13 cellular contexts compared by ENCODE assay signal in the genomic region with DNA sequence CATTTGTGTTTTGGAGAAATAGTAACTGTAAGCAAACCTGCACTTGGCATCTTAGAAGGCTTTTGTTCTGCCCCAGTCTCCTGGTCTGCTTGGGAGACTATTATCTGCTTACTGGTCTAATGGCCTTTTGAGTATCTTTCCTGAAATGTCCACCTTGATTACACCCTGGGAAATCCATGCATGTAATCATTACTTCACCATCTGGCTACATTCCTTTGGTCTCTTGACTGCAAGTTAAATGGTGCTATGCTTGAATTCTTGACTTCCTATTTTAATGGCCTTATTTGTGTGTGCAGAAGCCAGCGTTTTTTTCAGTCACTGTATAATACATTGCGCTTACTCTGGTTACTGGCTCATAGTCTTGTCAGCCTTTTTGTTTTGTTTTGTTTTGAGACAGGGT. TPM values are rescaled to one million over a fixed set of nuclear protein-coding genes. Genes with fewer than 3 reads are reported as not detected.
DNase-seq lines count a peak whose midpoint lies in the region; ATAC-seq and TF ChIP-seq lines count a peak whose summit lies in the region.
"Had no signal": no experiment of that assay in that cellular context is flagged by ENCODE, and none has a peak within 500 bp of the region (broad histone marks: within the 10 kb centered on the region; RNA-seq: fewer than 3 reads in every experiment).

No MANE protein-coding gene starts in this region.

- peaks cover 77% of the 10 kb centered on the region for H3K36me3 Mint-ChIP-seq in activated CD4-positive, alpha-beta memory T cell treated with anti-CD3 and anti-CD28 coated beads for 36 hours
- H3K36me3 Mint-ChIP-seq in activated CD4-positive, alpha-beta memory T cell treated with anti-CD3 and anti-CD28 coated beads, Interleukin-2, amount 10 ng/mL, durations not matched to agents 7 days and 5 days (ENCODE audit: low read depth), result peaks cover 91% of the 10 kb centered on the region
- H3K36me3 Mint-ChIP-seq in glutamatergic neuron (ENCODE audit: unreplicated experiment), result peaks cover under 1% of the 10 kb centered on the region

- peak; percentile 3; the same call in 2 of the 3 replicates for ATAC-seq in RWPE2 (ENCODE audit: low read depth)
- peak in 1 of 2 donors; percentile 11 for ATAC-seq in gastrocnemius medialis
- no peak for ATAC-seq in activated CD4-positive, CD25-positive, alpha-beta regulatory T cell treated with anti-CD3 and anti-CD28 coated beads, Interleukin-2, amount 50 U/mL, for 24 hours

- H3K27ac Mint-ChIP-seq in activated CD4-positive, alpha-beta memory T cell treated with anti-CD3 and anti-CD28 coated beads for 36 hours, result peak overlapping the region; percentile 39
- H3K27ac Mint-ChIP-seq in activated CD4-positive, alpha-beta memory T cell treated with anti-CD3 and anti-CD28 coated beads, Interleukin-2, amount 10 ng/mL, durations not matched to agents 7 days and 5 days, result no peak overlapping the region
- H3K27ac Mint-ChIP-seq in glutamatergic neuron (ENCODE audit: unreplicated experiment), result peak overlapping the region; percentile 78

- H3K27ac ChIP-seq in RWPE2 (ENCODE audit: poor library complexity, severe bottlenecking), result peak overlapping the region; percentile 32
- H3K27ac ChIP-seq in gastrocnemius medialis, result peak overlapping the region; percentile 68 to 91 (median 80)
- H3K27ac ChIP-seq: SJSA1 had no signal

- H3K9me3 ChIP-seq in RWPE2 (ENCODE audit: severe bottlenecking), result no peaks in the 10 kb centered on the region
- no peaks in the 10 kb centered on the region for H3K9me3 ChIP-seq in gastrocnemius medialis
- H3K9me3 ChIP-seq: esophagus squamous epithelium, SJSA1 had no signal

- TF ChIP-seq CTCF in RWPE2 (IDR thresholded peaks at IDR 0.05; ENCODE audit: poor library complexity, severe bottlenecking) (no peak), glutamatergic neuron (IDR thresholded peaks at IDR 0.05; ENCODE audit: partially characterized antibody, unreplicated experiment) (no peak), gastrocnemius medialis (IDR thresholded peaks at IDR 0.05 in 4 of 5, conservative IDR thresholded peaks at IDR 0.05 in 1 of 5) (no peak)

- peaks cover 73% of the 10 kb centered on the region for H3K4me1 Mint-ChIP-seq in activated CD4-positive, alpha-beta memory T cell treated with anti-CD3 and anti-CD28 coated beads for 36 hours (ENCODE audit: low read depth)
- peaks cover 42% of the 10 kb centered on the region for H3K4me1 Mint-ChIP-seq in activated CD4-positive, alpha-beta memory T cell treated with anti-CD3 and anti-CD28 coated beads, Interleukin-2, amount 10 ng/mL, durations not matched to agents 7 days and 5 days
- peaks cover 9% of the 10 kb centered on the region for H3K4me1 Mint-ChIP-seq in glutamatergic neuron (ENCODE audit: low read depth, unreplicated experiment)

- H3K4me1 ChIP-seq in RWPE2 (ENCODE audit: insufficient read depth, poor library complexity, severe bottlenecking), result peaks cover 22% of the 10 kb centered on the region
- H3K4me1 ChIP-seq in gastrocnemius medialis, result peaks cover 47 to 58% of the 10 kb centered on the region in 2 donors

- POLR2A ChIA-PET in activated CD4-positive, alpha-beta memory T cell treated with anti-CD3 and anti-CD28 coated beads for 36 hours (lab: Charles Lee), result no interaction called here
- POLR2A ChIA-PET in activated CD4-positive, alpha-beta memory T cell treated with anti-CD3 and anti-CD28 coated beads, Interleukin-2, amount 10 ng/mL, durations not matched to agents 7 days and 5 days (lab: Charles Lee), result interaction anchor here (1.0 to 2.2 kb wide), 3 partner anchors 8 to 23 kb away, joined by 3 to 8 read pairs (median 3); no protein-coding TSS in a partner anchor

- no peaks in the 10 kb centered on the region for H3K27me3 Mint-ChIP-seq in activated CD4-positive, alpha-beta memory T cell treated with anti-CD3 and anti-CD28 coated beads for 36 hours
- no peaks in the 10 kb centered on the region for H3K27me3 Mint-ChIP-seq in activated CD4-positive, alpha-beta memory T cell treated with anti-CD3 and anti-CD28 coated beads, Interleukin-2, amount 10 ng/mL, durations not matched to agents 7 days and 5 days
- H3K27me3 Mint-ChIP-seq in glutamatergic neuron (ENCODE audit: unreplicated experiment), result peaks cover 3% of the 10 kb centered on the region

- peaks cover 100% of the 10 kb centered on the region for H3K36me3 ChIP-seq in RWPE2 (ENCODE audit: low read depth)
- peaks cover 0 to 66% of the 10 kb centered on the region in 2 donors for H3K36me3 ChIP-seq in gastrocnemius medialis

- H3K27me3 ChIP-seq in RWPE2 (ENCODE audit: insufficient read depth, poor library complexity, severe bottlenecking) (no peaks in the 10 kb centered on the region), gastrocnemius medialis (no peaks in the 10 kb centered on the region)
- H3K27me3 ChIP-seq: esophagus squamous epithelium, SJSA1 had no signal

- no peak for TF ChIP-seq POLR2A in gastrocnemius medialis (IDR thresholded peaks at IDR 0.05)

- CTCF ChIA-PET in activated CD4-positive, alpha-beta memory T cell treated with anti-CD3 and anti-CD28 coated beads for 36 hours (lab: Charles Lee), result interaction anchor here (3.2 kb wide), 1 partner anchor 133 kb away, joined by 17 read pairs; no protein-coding TSS in a partner anchor
- CTCF ChIA-PET in activated CD4-positive, alpha-beta memory T cell treated with anti-CD3 and anti-CD28 coated beads, Interleukin-2, amount 10 ng/mL, durations not matched to agents 7 days and 5 days (lab: Charles Lee), result interaction anchor here (0.5 to 2.7 kb wide), 2 partner anchors 12 to 131 kb away, joined by 3 to 12 read pairs; no protein-coding TSS in a partner anchor

- DNase-seq in activated CD4-positive, alpha-beta memory T cell treated with anti-CD3 and anti-CD28 coated beads for 36 hours, result no peak
- no peak for DNase-seq in activated CD4-positive, alpha-beta memory T cell treated with anti-CD3 and anti-CD28 coated beads, Interleukin-2, amount 10 ng/mL, durations not matched to agents 7 days and 5 days
- DNase-seq in RWPE2 (ENCODE audit: low spot score) (no peak), glutamatergic neuron (no peak), gastrocnemius medialis (no peak), NCI-H748 treated with DMSO at 0.1 percent for 48 hours (lab: John Stamatoyannopoulos, UW) (no peak), NCI-H510A (lab: John Stamatoyannopoulos, UW) (no peak)
- DNase-seq: anterior cingulate cortex, esophagus squamous epithelium, NCI-H2107, retina had no signal

- H3K9me3 Mint-ChIP-seq in activated CD4-positive, alpha-beta memory T cell treated with anti-CD3 and anti-CD28 coated beads for 36 hours, result no peaks in the 10 kb centered on the region
- H3K9me3 Mint-ChIP-seq in activated CD4-positive, alpha-beta memory T cell treated with anti-CD3 and anti-CD28 coated beads, Interleukin-2, amount 10 ng/mL, durations not matched to agents 7 days and 5 days, result no peaks in the 10 kb centered on the region
- H3K9me3 Mint-ChIP-seq in glutamatergic neuron (ENCODE audit: unreplicated experiment), result peaks cover 1% of the 10 kb centered on the region

- no peak overlapping the region for H3K4me3 Mint-ChIP-seq in activated CD4-positive, alpha-beta memory T cell treated with anti-CD3 and anti-CD28 coated beads for 36 hours
- H3K4me3 Mint-ChIP-seq in activated CD4-positive, alpha-beta memory T cell treated with anti-CD3 and anti-CD28 coated beads, Interleukin-2, amount 10 ng/mL, durations not matched to agents 7 days and 5 days, result no peak overlapping the region
- H3K4me3 Mint-ChIP-seq in glutamatergic neuron (ENCODE audit: unreplicated experiment), result no peak overlapping the region

- H3K4me3 ChIP-seq in RWPE2 (ENCODE audit: severe bottlenecking) (no peak overlapping the region), gastrocnemius medialis (no peak overlapping the region)
- H3K4me3 ChIP-seq: esophagus squamous epithelium, SJSA1 had no signal

- intact Hi-C loops in activated CD4-positive, alpha-beta memory T cell treated with anti-CD3 and anti-CD28 coated beads for 36 hours (cut with micrococcal nuclease), result no loop called here
- intact Hi-C loops in gastrocnemius medialis (cut with DNase I; ENCODE audit: low total_unique reads), result no loop called here

- in situ Hi-C loops in gastrocnemius medialis (cut with MboI; ENCODE audit: low sequenced_read_pairs in 4 of 4), result no loop called here

RNA-seq across cellular contexts. Expression of gene CHD2, which starts 29.9 kb away (rescaled TPM):
- total RNA-seq in activated CD4-positive, alpha-beta memory T cell treated with anti-CD3 and anti-CD28 coated beads for 36 hours, result 100 to 1,000 TPM; 113 to 121 TPM
- 100 to 1,000 TPM; 141 to 155 TPM for total RNA-seq in activated CD4-positive, alpha-beta memory T cell treated with anti-CD3 and anti-CD28 coated beads, Interleukin-2, amount 10 ng/mL, durations not matched to agents 7 days and 5 days
- total RNA-seq in glutamatergic neuron (ENCODE audit: unreplicated experiment), result 201 TPM
- total RNA-seq in gastrocnemius medialis, result 10 to 100 TPM; 26.9 to 55.5 (median 33.7) TPM
